23 cellular contexts compared by ENCODE assay signal in genomic region chr4:38422850-38423249, GRCh38.
"Had no signal": no experiment of that assay in that cellular context is flagged by ENCODE, and none has a peak within 500 bp of the region (broad histone marks: within the 10 kb centered on the region; RNA-seq: fewer than 3 reads in every experiment).

No MANE protein-coding gene starts in this region.

- DNase-seq: Kasumi-1, MM.1S, MV-4-11, NCI-H1048, NCI-H1105, NCI-H1417, NCI-H1436 treated with DMSO at 0.1 percent for 48 hours, NCI-H1694, NCI-H187 treated with DMSO at 0.1 percent for 48 hours, NCI-H2029 treated with DMSO at 0.1 percent for 48 hours, NCI-H2171 treated with DMSO at 0.1 percent for 48 hours, NCI-H2227 treated with DMSO at 0.1 percent for 48 hours, NCI-H524, NCI-H526 treated with DMSO at 0.1 percent for 48 hours, NCI-H748 treated with DMSO at 0.1 percent for 48 hours, Right ventricle myocardium superior, RPMI8226, SIG-M5 had no signal

- H3K4me2 ChIP-seq: KMS-11 had no signal

- H3K4me1 ChIP-seq: SJSA1 had no signal

- H3K27ac Mint-ChIP-seq: IgD-negative memory B cell had no signal

- H3K27ac ChIP-seq: KMS-11, SJSA1, SK-N-MC had no signal

- H3K9ac ChIP-seq: KMS-11 had no signal

- H3K9me3 ChIP-seq: SJSA1 had no signal

- H3K4me3 Mint-ChIP-seq: IgD-negative memory B cell had no signal

- ATAC-seq: K562 had no signal

- H3K27me3 ChIP-seq: SJSA1 had no signal

- H3K4me3 ChIP-seq: K562, SJSA1, SK-N-MC had no signal

- H3K36me3 ChIP-seq: SJSA1 had no signal
